Comparison of ENCODE assay signal across 20 cellular contexts in genomic region chr7:73984481-73985205, GRCh38. TPM values are rescaled to one million over a fixed set of nuclear protein-coding genes. Genes with fewer than 3 reads are reported as not detected.
"Had no signal": no experiment of that assay in that cellular context is flagged by ENCODE, and none has a peak within 500 bp of the region (broad histone marks: within the 10 kb centered on the region; RNA-seq: fewer than 3 reads in every experiment).

No MANE protein-coding gene starts in this region.

- H3K9me3 ChIP-seq: esophagus squamous epithelium, gastrocnemius medialis, left lung, sigmoid colon, SJSA1, suprapubic skin, transverse colon had no signal

- H3K4me1 Mint-ChIP-seq: activated T-helper 17 cell treated with anti-CD3 and anti-CD28 coated beads, Interleukin-2, amount 50 U/mL, for 72 hours had no signal

- H3K9me3 Mint-ChIP-seq: activated T-helper 17 cell treated with anti-CD3 and anti-CD28 coated beads, Interleukin-2, amount 50 U/mL, for 72 hours; natural killer cell treated with Interleukin-12 subunit alpha and Interleukin-12 subunit beta and Interleukin-15 and Interleukin-18, amount 100 ng/mL, for 72 hours had no signal

- H3K36me3 Mint-ChIP-seq: activated naive CD8-positive, alpha-beta T cell; natural killer cell treated with Interleukin-12 subunit alpha and Interleukin-12 subunit beta and Interleukin-15 and Interleukin-18, amount 100 ng/mL, for 72 hours had no signal

- H3K4me3 Mint-ChIP-seq: activated naive CD8-positive, alpha-beta T cell; activated T-helper 17 cell treated with anti-CD3 and anti-CD28 coated beads, Interleukin-2, amount 50 U/mL, for 72 hours; natural killer cell treated with Interleukin-12 subunit alpha and Interleukin-12 subunit beta and Interleukin-15 and Interleukin-18, amount 100 ng/mL, for 72 hours had no signal

- H3K27me3 ChIP-seq: esophagus squamous epithelium, gastrocnemius medialis, left lung, sigmoid colon, SJSA1, suprapubic skin, transverse colon had no signal

- ATAC-seq: activated T-helper 17 cell treated with anti-CD3 and anti-CD28 coated beads, Interleukin-2, amount 50 U/mL, for 72 hours; gastrocnemius medialis; natural killer cell treated with Interleukin-12 subunit alpha and Interleukin-12 subunit beta and Interleukin-15 and Interleukin-18, amount 100 ng/mL, for 72 hours had no signal

- H3K4me3 ChIP-seq: coronary artery, esophagus squamous epithelium, gastrocnemius medialis, left lung, sigmoid colon, SJSA1, smooth muscle cell, suprapubic skin, transverse colon had no signal

- DNase-seq: activated naive CD4-positive, alpha-beta T cell; activated T-cell treated with anti-CD3 and anti-CD28 coated beads, Interleukin-2, amount 50 U/mL, for 1 hour; amniotic stem cell; esophagus squamous epithelium; gastrocnemius medialis; left lung; sigmoid colon; stimulated activated CD4-positive, alpha-beta T cell treated with anti-CD3 and anti-CD28 coated beads, Interleukin-2, amount 100 ng/mL, for 48 hours; stimulated activated CD8-positive, alpha-beta memory T cell treated with anti-CD3 and anti-CD28 coated beads, Interleukin-4, amount 100 ng/mL, for 48 hours; stimulated activated naive CD4-positive, alpha-beta T cell; T-helper 1 cell; transverse colon had no signal

- H3K4me1 ChIP-seq: SJSA1 had no signal

- H3K27ac Mint-ChIP-seq: activated naive CD8-positive, alpha-beta T cell; activated T-helper 17 cell treated with anti-CD3 and anti-CD28 coated beads, Interleukin-2, amount 50 U/mL, for 72 hours; natural killer cell treated with Interleukin-12 subunit alpha and Interleukin-12 subunit beta and Interleukin-15 and Interleukin-18, amount 100 ng/mL, for 72 hours had no signal

- H3K36me3 ChIP-seq: esophagus squamous epithelium, gastrocnemius medialis, left lung, sigmoid colon, SJSA1, suprapubic skin, transverse colon had no signal

- H3K27ac ChIP-seq: gastrocnemius medialis, left lung, SJSA1, suprapubic skin had no signal

RNA-seq across cellular contexts. Expression of gene ELN, which starts 43.3 kb away (rescaled TPM):
- total RNA-seq: activated T-helper 17 cell treated with anti-CD3 and anti-CD28 coated beads, Interleukin-2, amount 50 U/mL, for 72 hours; kidney epithelial cell; SJSA1 had no signal
